ENCODE assay signal across 8 cellular contexts in genomic region chr14:67260114-67260513, GRCh38.
"Had no signal": no experiment of that assay in that cellular context is flagged by ENCODE, and none has a peak within 500 bp of the region (broad histone marks: within the 10 kb centered on the region; RNA-seq: fewer than 3 reads in every experiment).

No MANE protein-coding gene starts in this region.

- DNase-seq: H9, HCEC 1CT, IMR-90, KG1 had no signal

- FAIRE-seq: H1, H54, K562 had no signal

- ATAC-seq: GM23338, K562 had no signal

- H2AFZ ChIP-seq: GM23338 had no signal

- H3K4me3 ChIP-seq: GM23338, K562 had no signal

- H3K4me2 ChIP-seq: GM23338 had no signal
